1 cellular context compared by ENCODE assay signal in the genomic region with DNA sequence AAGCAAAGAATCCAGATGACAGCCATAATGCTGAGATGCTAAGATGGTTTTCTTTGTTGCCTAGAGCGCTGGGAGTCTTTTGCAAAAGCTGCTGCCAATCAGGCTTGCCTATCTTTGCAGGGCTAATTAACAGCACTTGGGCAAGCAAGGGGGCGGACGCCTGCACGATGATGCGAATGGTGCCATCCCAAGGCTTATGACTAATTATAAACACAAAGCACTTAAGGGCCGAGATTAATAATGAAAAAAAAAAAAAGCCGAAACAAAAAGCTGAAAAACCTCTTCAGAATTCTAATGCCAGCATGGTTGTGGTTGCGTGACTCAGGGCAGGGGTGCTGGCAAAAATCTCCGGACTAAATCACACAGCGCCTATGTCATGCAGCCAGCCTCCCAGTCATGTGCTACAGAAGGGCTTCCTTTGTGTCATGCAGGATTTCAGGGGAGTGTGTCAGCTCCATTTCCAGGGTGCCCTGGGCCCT.
TF ChIP-seq lines count a peak whose summit lies in the region.

No MANE protein-coding gene starts in this region.

TF ChIP-seq in IMR-90, 13 proteins besides CTCF, POLR2A, EP300 and RAD21 (continued from another document):
- TF ChIP-seq, protein P1, sequence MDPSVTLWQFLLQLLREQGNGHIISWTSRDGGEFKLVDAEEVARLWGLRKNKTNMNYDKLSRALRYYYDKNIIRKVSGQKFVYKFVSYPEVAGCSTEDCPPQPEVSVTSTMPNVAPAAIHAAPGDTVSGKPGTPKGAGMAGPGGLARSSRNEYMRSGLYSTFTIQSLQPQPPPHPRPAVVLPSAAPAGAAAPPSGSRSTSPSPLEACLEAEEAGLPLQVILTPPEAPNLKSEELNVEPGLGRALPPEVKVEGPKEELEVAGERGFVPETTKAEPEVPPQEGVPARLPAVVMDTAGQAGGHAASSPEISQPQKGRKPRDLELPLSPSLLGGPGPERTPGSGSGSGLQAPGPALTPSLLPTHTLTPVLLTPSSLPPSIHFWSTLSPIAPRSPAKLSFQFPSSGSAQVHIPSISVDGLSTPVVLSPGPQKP (IDR thresholded peaks at IDR 0.05; ENCODE audit: borderline replicate concordance, low read depth, low read length): no peak
- peak; percentile 23; the same call in 1 of the 2 replicates for TF ChIP-seq NFE2L2 (IDR thresholded peaks at IDR 0.05; ENCODE audit: low read depth, low read length)
- peak; percentile 8; the same call in 1 of the 2 replicates for TF ChIP-seq MAFK (IDR thresholded peaks at IDR 0.05; ENCODE audit: low read depth, low read length)
- no peak for TF ChIP-seq SMC3 (IDR thresholded peaks at IDR 0.05; ENCODE audit: low read depth, low read length)
